8 cellular contexts compared by ENCODE assay signal in genomic region chr10:43138757-43139241, GRCh38. TPM values are rescaled to one million over a fixed set of nuclear protein-coding genes. Genes with fewer than 3 reads are reported as not detected.
DNase-seq lines count a peak whose midpoint lies in the region; ATAC-seq and TF ChIP-seq lines count a peak whose summit lies in the region.

No MANE protein-coding gene starts in this region.

- H3F3A ChIP-seq in smooth muscle cell (ENCODE audit: low read depth) = peaks cover 9% of the 10 kb centered on the region

- H3K27me3 ChIP-seq in ascending aorta (no peaks in the 10 kb centered on the region), iPS-15b (ENCODE audit: control insufficient read depth, insufficient read depth, low read length) (peaks cover 6% of the 10 kb centered on the region), smooth muscle cell (ENCODE audit: low read depth) (no peaks in the 10 kb centered on the region)

- intact Hi-C loops in ascending aorta (cut with DNase I) = loop anchor here (2.0 to 10.0 kb wide), 4 partner anchors 258 to 586 kb away; partner anchors contain the start of genes HNRNPF and ZNF239

- no peaks in the 10 kb centered on the region for H3K9me3 ChIP-seq in ascending aorta
- no peaks in the 10 kb centered on the region for H3K9me3 ChIP-seq in iPS-15b (ENCODE audit: control insufficient read depth, insufficient read depth, low read length)
- no peaks in the 10 kb centered on the region for H3K9me3 ChIP-seq in smooth muscle cell (replicated peaks; ENCODE audit: low read depth)

- H4K20me1 ChIP-seq in smooth muscle cell (ENCODE audit: low read depth) = peaks cover 47% of the 10 kb centered on the region

- TF ChIP-seq CTCF in C4-2B (conservative IDR thresholded peaks at IDR 0.05) (no peak), ascending aorta (IDR thresholded peaks at IDR 0.05) (peak in 1 of 3 experiments; percentile 11), smooth muscle cell (IDR thresholded peaks at IDR 0.05; ENCODE audit: borderline replicate concordance, insufficient read depth, poor library complexity, severe bottlenecking) (no peak)

- H3K36me3 ChIP-seq in ascending aorta (no peaks in the 10 kb centered on the region), iPS-15b (ENCODE audit: control insufficient read depth, insufficient read depth, low read length) (no peaks in the 10 kb centered on the region), smooth muscle cell (ENCODE audit: low read depth) (no peaks in the 10 kb centered on the region)

- peak overlapping the region; percentile 99 for H3K4me2 ChIP-seq in smooth muscle cell

- H3K79me2 ChIP-seq in smooth muscle cell (ENCODE audit: low read depth) = peaks cover 67% of the 10 kb centered on the region

- WGBS in smooth muscle cell (ENCODE audit: low lambda C conversion rate) = 2% methylated on average over 22 of the region's 22 CpGs

- peak; percentile 40 for ATAC-seq in GM19438 (IDR thresholded peaks at IDR 0.05; ENCODE audit: low read depth, unreplicated experiment)
- peak; percentile 27 for ATAC-seq in HG03571 (IDR thresholded peaks at IDR 0.05; ENCODE audit: unreplicated experiment)

- H2AFZ ChIP-seq in smooth muscle cell (ENCODE audit: low read depth) = peak overlapping the region; percentile 23

- peak overlapping the region; percentile 85 to 87 for H3K4me3 ChIP-seq in ascending aorta
- peak overlapping the region; percentile 91 for H3K4me3 ChIP-seq in iPS-15b (ENCODE audit: low read depth, low read length)
- H3K4me3 ChIP-seq in smooth muscle cell = peak overlapping the region; percentile 99

- H3K27ac ChIP-seq in C4-2B = peak overlapping the region; percentile 88
- peak overlapping the region; percentile 92 to 98 for H3K27ac ChIP-seq in ascending aorta
- H3K27ac ChIP-seq in smooth muscle cell (ENCODE audit: low read depth) = peak overlapping the region; percentile 99

- DNase-seq in SW480 (ENCODE audit: low spot score) (peak; percentile 56), ascending aorta (ENCODE audit: low spot score in 2 of 2) (no peak), smooth muscle cell (lab: John Stamatoyannopoulos, UW; ENCODE audit: unreplicated experiment) (no peak), GDM1 (lab: John Stamatoyannopoulos, UW) (no peak)

- H3K9ac ChIP-seq in iPS-15b (ENCODE audit: low read depth, low read length) (no peak overlapping the region), smooth muscle cell (ENCODE audit: low read depth) (peak overlapping the region; percentile 91)

- peaks cover 0 to 15% of the 10 kb centered on the region in 2 donors for H3K4me1 ChIP-seq in ascending aorta
- peaks cover 6% of the 10 kb centered on the region for H3K4me1 ChIP-seq in iPS-15b (ENCODE audit: control insufficient read depth, insufficient read depth, low read length)
- H3K4me1 ChIP-seq in smooth muscle cell (ENCODE audit: low read depth) = peaks cover 16% of the 10 kb centered on the region

RNA-seq across cellular contexts. Expression of gene CSGALNACT2, which starts 0.6 kb away (rescaled TPM):
- 19.7 TPM for total RNA-seq in ascending aorta
- total RNA-seq in smooth muscle cell = 40.4 and 43.2 TPM in 2 replicates
- 29.1 and 35.6 TPM in 2 replicates for polyA plus RNA-seq in smooth muscle cell
